Comparison of ENCODE assay signal across 10 cellular contexts in the genomic region with DNA sequence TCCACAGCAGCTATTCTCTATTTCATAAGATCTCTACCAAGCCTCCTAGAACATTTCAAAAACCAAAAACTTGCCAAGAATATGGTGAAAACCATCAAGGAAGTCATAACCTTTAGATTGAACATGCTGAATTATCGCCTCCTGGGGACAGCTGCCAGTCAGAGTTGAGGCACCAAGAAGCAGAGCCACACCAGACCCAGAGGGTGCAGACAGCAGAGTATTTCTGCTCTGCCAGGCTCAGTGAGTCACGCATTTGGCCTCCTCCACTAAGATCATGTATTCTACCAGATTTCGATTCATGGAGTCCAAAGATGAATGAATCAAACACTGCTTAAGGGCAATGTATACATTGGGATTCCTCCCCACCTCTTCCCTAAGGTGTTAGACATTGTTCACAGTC. TPM values are rescaled to one million over a fixed set of nuclear protein-coding genes. Genes with fewer than 3 reads are reported as not detected.
DNase-seq lines count a peak whose midpoint lies in the region; ATAC-seq and TF ChIP-seq lines count a peak whose summit lies in the region.
"Had no signal": no experiment of that assay in that cellular context is flagged by ENCODE, and none has a peak within 500 bp of the region (broad histone marks: within the 10 kb centered on the region; RNA-seq: fewer than 3 reads in every experiment).

No MANE protein-coding gene starts in this region.

- H3K4me1 ChIP-seq in HCT116 (ENCODE audit: control insufficient read depth in 1 of 2, insufficient read depth in 2 of 2, low read length in 2 of 2) (peaks cover 13 to 49% of the 10 kb centered on the region in 2 experiments; a peak in 3 of 4 replicates), right atrium auricular region (peaks cover 0 to 52% of the 10 kb centered on the region in 2 donors), stomach (peaks cover 21 to 82% (median 50%) of the 10 kb centered on the region in 4 donors)

- H3K9ac ChIP-seq in HCT116 (ENCODE audit: low read length): peak overlapping the region; percentile 83

- POLR2A ChIA-PET in HCT116 (lab: Charles Lee): no interaction called here

- RAD21 ChIA-PET in HCT116 (lab: Charles Lee; ENCODE audit: low non-redundant PET in 1 of 2, low total read pairs in 2 of 2, uncharacterized antibody in 2 of 2, unreplicated experiment in 2 of 2): no interaction called here

- H4K20me1 ChIP-seq in HCT116 (ENCODE audit: insufficient read depth): no peaks in the 10 kb centered on the region

- 46 to 78% (median 70%) methylated on average over 3 of the region's 3 CpGs for WGBS in stomach, 5 donors

- DNase-seq in HCT116 (ENCODE audit: low read depth, low spot score) (no peak), amniotic epithelial cell (ENCODE audit: low read depth) (peak; percentile 59), right atrium auricular region (ENCODE audit: low spot score) (no peak), stomach (no peak), GM19240 (ENCODE audit: insufficient read length, low spot score) (no peak), cerebellar nuclear complex (lab: John Stamatoyannopoulos, UW) (no peak)
- DNase-seq: activated effector memory CD4-positive, alpha-beta T cell treated with anti-CD3 and anti-CD28 coated beads, Interleukin-2, amount 50 U/mL, for 16 hours; erythroblast had no signal

- CTCF ChIA-PET in HCT116 (lab: Charles Lee): no interaction called here

- no peak for TF ChIP-seq POLR2A in HCT116 (IDR thresholded peaks at IDR 0.05; ENCODE audit: borderline replicate concordance, extremely low read depth, insufficient read depth, insufficient read length)
- TF ChIP-seq POLR2A in stomach (IDR thresholded peaks at IDR 0.05): no peak

- no peak for TF ChIP-seq RAD21 in HCT116 (IDR thresholded peaks at IDR 0.05; ENCODE audit: low read depth)

- intact Hi-C loops in HCT116 (cut with micrococcal nuclease) (no loop called here), stomach (cut with DNase I; ENCODE audit: low total_unique reads) (loop anchor here (10.0 kb wide), 1 partner anchor 55 kb away; no protein-coding TSS in a partner anchor)

- H3K9me3 ChIP-seq in HCT116 (ENCODE audit: control insufficient read depth in 1 of 2, insufficient read depth in 1 of 2, low read depth in 1 of 2, low read length in 2 of 2): no peaks in the 10 kb centered on the region
- H3K9me3 ChIP-seq in right atrium auricular region: no peaks in the 10 kb centered on the region
- H3K9me3 ChIP-seq in stomach: no peaks in the 10 kb centered on the region

- H3K4me3 ChIP-seq in HCT116 (replicated peaks in 1 of 2; ENCODE audit: low read depth in 1 of 2, low read length in 2 of 2): peak overlapping the region in 1 of 2 experiments; percentile 76; a peak in 2 of 4 replicates
- H3K4me3 ChIP-seq in right atrium auricular region: peak overlapping the region; percentile 72 to 83
- H3K4me3 ChIP-seq in stomach: peak overlapping the region; percentile 54 to 84 (median 76)

- ATAC-seq in HCT116 (no peak), GM19035 (IDR thresholded peaks at IDR 0.05; ENCODE audit: unreplicated experiment) (no peak), GM19351 (IDR thresholded peaks at IDR 0.05; ENCODE audit: unreplicated experiment) (no peak)

- no peak for TF ChIP-seq EP300 in stomach (IDR thresholded peaks at IDR 0.05)

- peaks cover 70% of the 10 kb centered on the region for H3K79me2 ChIP-seq in HCT116 (ENCODE audit: insufficient read depth, low read length)

- H3K27me3 ChIP-seq in HCT116 (ENCODE audit: insufficient read depth, low read length): no peaks in the 10 kb centered on the region
- H3K27me3 ChIP-seq in right atrium auricular region: no peaks in the 10 kb centered on the region
- H3K27me3 ChIP-seq in stomach: no peaks in the 10 kb centered on the region

- no peaks in the 10 kb centered on the region for H3K9me2 ChIP-seq in HCT116 (ENCODE audit: insufficient read depth)

- H3K27ac ChIP-seq in HCT116 (ENCODE audit: low read depth, low read length) (peak overlapping the region; percentile 84; the same call in 1 of the 2 replicates), right atrium auricular region (peak overlapping the region; percentile 92 to 97), stomach (peak overlapping the region in 4 of 5 donors; percentile 85 to 94 (median 92))

- BruUV-seq in HCT116 (replicated peaks; lab: Mats Ljungman, UMichigan): no TSS peak

- TF ChIP-seq CTCF in HCT116 (IDR thresholded peaks at IDR 0.05 in 2 of 3, conservative IDR thresholded peaks at IDR 0.05 in 1 of 3; ENCODE audit: borderline replicate concordance in 1 of 3, insufficient read depth in 1 of 3, low read depth in 2 of 3, low read length in 2 of 3): no peak
- no peak for TF ChIP-seq CTCF in right atrium auricular region (IDR thresholded peaks at IDR 0.05)
- no peak for TF ChIP-seq CTCF in stomach (IDR thresholded peaks at IDR 0.05)

- H3K36me3 ChIP-seq in HCT116 (ENCODE audit: control insufficient read depth in 1 of 2, insufficient read depth in 2 of 2, low read length in 2 of 2): peaks cover 6 to 56% of the 10 kb centered on the region in 2 experiments; a peak in 1 of 4 replicates
- peaks cover 8% of the 10 kb centered on the region for H3K36me3 ChIP-seq in right atrium auricular region
- H3K36me3 ChIP-seq in stomach: peaks cover 13 to 20% (median 19%) of the 10 kb centered on the region in 4 donors

- peak overlapping the region; percentile 86 for H3K4me2 ChIP-seq in HCT116 (ENCODE audit: low read length)

- no peak overlapping the region for H2AFZ ChIP-seq in HCT116 (ENCODE audit: low read depth, low read length, poor library complexity, severe bottlenecking)

TF ChIP-seq in HCT116, 20 proteins besides CTCF, POLR2A, EP300 and RAD21:
- no peak for TF ChIP-seq SP1 (IDR thresholded peaks at IDR 0.05; ENCODE audit: low read depth)
- TF ChIP-seq POLR2AphosphoS5 (IDR thresholded peaks at IDR 0.05; ENCODE audit: low read depth, low read length): 0 out of 2 replicates have a peak, but pooled peaks have one; percentile 18

RNA-seq across cellular contexts. Expression of a gene that starts 2.1 kb away (rescaled TPM):
- total RNA-seq in HCT116 (2021; ENCODE audit: unreplicated experiment) (58.5 TPM), right atrium auricular region (10 to 100 TPM; 25.6 to 29.5 TPM), stomach (100 to 1,000 TPM in 3 of 5 donors, 10 to 100 TPM in 2; 36.6 to 206 (median 108) TPM)
- 52.6 and 53.3 TPM in 2 replicates for polyA plus RNA-seq in HCT116 (2012)
- polyA plus RNA-seq in stomach: 10 to 100 TPM; 40.7 to 67.2 (median 43.8) TPM
